Comparison of ENCODE assay signal across 9 cellular contexts in genomic region chr5:142716963-142717362, GRCh38. TPM values are rescaled to one million over a fixed set of nuclear protein-coding genes. Genes with fewer than 3 reads are reported as not detected.
DNase-seq lines count a peak whose midpoint lies in the region; ATAC-seq, FAIRE-seq and TF ChIP-seq lines count a peak whose summit lies in the region.
"Had no signal": no experiment of that assay in that cellular context is flagged by ENCODE, and none has a peak within 500 bp of the region (broad histone marks: within the 10 kb centered on the region; RNA-seq: fewer than 3 reads in every experiment).

No MANE protein-coding gene starts in this region.

- 16 to 23% methylated on average over 6 of the region's 6 CpGs for WGBS in lung, 2 donors
- WGBS in tibial nerve, 2 donors: 23 to 34% methylated on average over 6 of the region's 6 CpGs

- peak in 1 of 2 donors; percentile 38 for TF ChIP-seq EP300 in tibial nerve (IDR thresholded peaks at IDR 0.05)

- H3K4me1 ChIP-seq in lung (ENCODE audit: control insufficient read depth in 2 of 2, insufficient read depth in 2 of 2, low read length in 2 of 2) (peaks cover 3 to 6% of the 10 kb centered on the region in 2 donors), tibial nerve (peaks cover 0 to 35% (median under 1%) of the 10 kb centered on the region in 4 donors)

- H3K27me3 ChIP-seq in lung (ENCODE audit: control insufficient read depth, insufficient read depth): no peaks in the 10 kb centered on the region
- no peaks in the 10 kb centered on the region for H3K27me3 ChIP-seq in tibial nerve

- peak; percentile 52 for ATAC-seq in GM19395 (IDR thresholded peaks at IDR 0.05; ENCODE audit: unreplicated experiment)
- no peak for ATAC-seq in lung (ENCODE audit: insufficient read depth, low FRiP score)

- FAIRE-seq in TTC549 (lab: Jason Lieb, UNC) (peak; percentile 69), endometrium (lab: Jason Lieb, UNC) (peak; percentile 4)

- peak overlapping the region in 1 of 2 donors; percentile 21 for H3K27ac ChIP-seq in lung (ENCODE audit: low read depth in 1 of 2, low read length in 1 of 2)
- peak overlapping the region; percentile 31 to 87 (median 44) for H3K27ac ChIP-seq in tibial nerve

- TF ChIP-seq CTCF in LNCAP (IDR thresholded peaks at IDR 0.05): peak; percentile 46
- no peak for TF ChIP-seq CTCF in lung (IDR thresholded peaks at IDR 0.05; ENCODE audit: control extremely low read depth, extremely low read depth)
- TF ChIP-seq CTCF in tibial nerve (IDR thresholded peaks at IDR 0.05): peak in 3 of 5 experiments; percentile 36 to 42 (median 41)

- H3K4me3 ChIP-seq in lung (no peak overlapping the region), tibial nerve (no peak overlapping the region)

- DNase-seq in COLO829 (ENCODE audit: low spot score): peak; percentile 50
- DNase-seq in lung (ENCODE audit: low spot score): peak; percentile 39
- DNase-seq in tibial nerve (ENCODE audit: low spot score in 2 of 2): peak in 1 of 2 donors; percentile 51
- no peak for DNase-seq in NCI-H446 treated with DMSO at 0.1 percent for 48 hours (lab: John Stamatoyannopoulos, UW)

- H3K9me3 ChIP-seq in lung (ENCODE audit: control insufficient read depth in 2 of 2, insufficient read depth in 1 of 2, low read length in 1 of 2) (no peaks in the 10 kb centered on the region), tibial nerve (no peaks in the 10 kb centered on the region)

- no peaks in the 10 kb centered on the region for H3K36me3 ChIP-seq in lung (ENCODE audit: control insufficient read depth in 2 of 2, insufficient read depth in 2 of 2, low read length in 2 of 2)
- no peaks in the 10 kb centered on the region for H3K36me3 ChIP-seq in tibial nerve

- TF ChIP-seq POLR2A in tibial nerve (IDR thresholded peaks at IDR 0.05): no peak

RNA-seq across cellular contexts. Expression of gene FGF1, which starts 31.1 kb away (rescaled TPM):
- total RNA-seq in lung (1 to 10 TPM in 1 of 2 donors, under 1 TPM in 1; 0.98 to 1.4 TPM), tibial nerve (100 to 1,000 TPM in 3 of 4 donors, 10 to 100 TPM in 1; 38.1 to 131 (median 115) TPM)
- polyA plus RNA-seq in lung: 1 to 10 TPM in 1 of 2 donors, under 1 TPM in 1; 0.47 to 1.1 TPM
- total RNA-seq: mononuclear cell had no signal

RNA-seq across cellular contexts. Expression of gene ARHGAP26, which starts 53.2 kb away (rescaled TPM):
- total RNA-seq in lung (10 to 100 TPM; 36.2 to 52.3 TPM), tibial nerve (10 to 100 TPM; 33.7 to 77.8 (median 57.8) TPM)
- polyA plus RNA-seq in lung: 10 to 100 TPM in 1 of 2 donors, 1 to 10 TPM in 1; 5.4 to 24.5 TPM

Comparison
In these comparisons a context has a peak if more than half of its experiments do, and no peak if none do; other contexts are left out.
1. RNA of gene FGF1, which starts 31.1 kb away (total RNA-seq): 38.1 to 131 TPM in tibial nerve; 0.98 to 1.4 TPM in lung; every median in the first group is over 10 times any median in the second.